In genomic region chr18:66495844-66496243, GRCh38 we compare ENCODE assay signal across 9 cellular contexts.
DNase-seq lines count a peak whose midpoint lies in the region; ATAC-seq and TF ChIP-seq lines count a peak whose summit lies in the region.
"Had no signal": no experiment of that assay in that cellular context is flagged by ENCODE, and none has a peak within 500 bp of the region (broad histone marks: within the 10 kb centered on the region; RNA-seq: fewer than 3 reads in every experiment).

No MANE protein-coding gene starts in this region.

- no peak overlapping the region for H3K4me2 ChIP-seq in mammary epithelial cell (ENCODE audit: insufficient read depth, low read depth, low read length)

- BruUV-seq in mammary epithelial cell (replicated peaks; lab: Mats Ljungman, UMichigan): no TSS peak

- CTCF ChIA-PET in mammary epithelial cell (lab: Charles Lee; ENCODE audit: low non-redundant PET): interaction anchor here (0.6 kb wide), 1 partner anchor 512 kb away, joined by 3 read pairs; no protein-coding TSS in a partner anchor

- peak; percentile 60 to 68 for TF ChIP-seq RAD21 in liver (IDR thresholded peaks at IDR 0.05)

- dilution Hi-C loops in mammary epithelial cell (cut with HindIII; ENCODE audit: low sequenced_read_pairs): no loop called here

- no peak overlapping the region for H2AFZ ChIP-seq in mammary epithelial cell (ENCODE audit: low read depth, low read length)

- DNase-seq in NCI-H510A (lab: John Stamatoyannopoulos, UW) (peak; percentile 70), mammary epithelial cell (peak; percentile 47)
- no peak for DNase-seq in activated effector memory CD4-positive, alpha-beta T cell treated with anti-CD3 and anti-CD28 coated beads, Interleukin-2, amount 50 U/mL, for 16 hours
- no peak for DNase-seq in activated CD8-positive, alpha-beta memory T cell treated with anti-CD3 and anti-CD28 coated beads, Interleukin-2, amount 50 U/mL, for 4 hours
- DNase-seq in activated naive CD4-positive, alpha-beta T cell treated with anti-CD3 and anti-CD28 coated beads, Interleukin-2, amount 50 U/mL, for 16 hours: no peak

- no peaks in the 10 kb centered on the region for H3K9me3 ChIP-seq in mammary epithelial cell (replicated peaks; ENCODE audit: insufficient read depth, low read length)
- no peaks in the 10 kb centered on the region for H3K9me3 ChIP-seq in liver (ENCODE audit: control insufficient read depth in 4 of 4, low read length in 3 of 4)

- H3K4me3 ChIP-seq in mammary epithelial cell (replicated peaks in 1 of 3; ENCODE audit: insufficient read depth in 1 of 3, low read depth in 2 of 3, low read length in 3 of 3): no peak overlapping the region
- H3K4me3 ChIP-seq in liver (ENCODE audit: low read depth in 1 of 3, low read length in 3 of 3): no peak overlapping the region
- H3K4me3 ChIP-seq: SK-N-MC had no signal

- ATAC-seq in GM18505 (IDR thresholded peaks at IDR 0.05; ENCODE audit: unreplicated experiment) (peak; percentile 79), HG03159 (IDR thresholded peaks at IDR 0.05; ENCODE audit: unreplicated experiment) (peak; percentile 73)

- no peaks in the 10 kb centered on the region for H3K4me1 ChIP-seq in mammary epithelial cell (ENCODE audit: insufficient read depth, low read length)
- H3K4me1 ChIP-seq in liver (ENCODE audit: control insufficient read depth in 4 of 4, insufficient read depth in 4 of 4, low read length in 3 of 4): no peaks in the 10 kb centered on the region

- TF ChIP-seq CTCF in mammary epithelial cell (conservative IDR thresholded peaks at IDR 0.05 in 1 of 2, IDR thresholded peaks at IDR 0.05 in 1 of 2; ENCODE audit: extremely low read depth in 1 of 2, insufficient read depth in 1 of 2, low read depth in 1 of 2, low read length in 2 of 2) (peak; percentile 68 to 75), liver (IDR thresholded peaks at IDR 0.05; ENCODE audit: low read depth, low read length, missing input control) (peak; percentile 37)

- H3K36me3 ChIP-seq in mammary epithelial cell (ENCODE audit: insufficient read depth, low read length): no peaks in the 10 kb centered on the region
- no peaks in the 10 kb centered on the region for H3K36me3 ChIP-seq in liver (ENCODE audit: control insufficient read depth in 4 of 4, insufficient read depth in 3 of 4, low read depth in 1 of 4, low read length in 3 of 4)

- H3K9ac ChIP-seq in mammary epithelial cell (ENCODE audit: insufficient read depth, low read length): no peak overlapping the region
- H3K9ac ChIP-seq in liver (ENCODE audit: low read depth in 1 of 2, low read length in 2 of 2): no peak overlapping the region

- no peak for TF ChIP-seq POLR2A in GM18505 (IDR thresholded peaks at IDR 0.05; ENCODE audit: borderline replicate concordance, extremely low read depth, insufficient read depth, insufficient read length)

- H3K27me3 ChIP-seq in mammary epithelial cell (ENCODE audit: insufficient read depth, low read length): no peaks in the 10 kb centered on the region
- H3K27me3 ChIP-seq in liver (ENCODE audit: control insufficient read depth in 4 of 4, insufficient read depth in 4 of 4, low read length in 3 of 4): no peaks in the 10 kb centered on the region

- in situ Hi-C loops in mammary epithelial cell (cut with MboI; ENCODE audit: low sequenced_read_pairs in 2 of 2): no loop called here

- WGBS in mammary epithelial cell (ENCODE audit: low coverage, missing lambda C conversion rate): 11% methylated on average over 3 of the region's 3 CpGs
- 27% methylated on average over 3 of the region's 3 CpGs for WGBS in liver

- H3K27ac ChIP-seq in mammary epithelial cell (ENCODE audit: insufficient read depth, low read depth, low read length) (no peak overlapping the region), liver (ENCODE audit: low read depth in 1 of 2, low read length in 2 of 2) (no peak overlapping the region)
- H3K27ac ChIP-seq: SK-N-MC had no signal

- H3K79me2 ChIP-seq in mammary epithelial cell (ENCODE audit: insufficient read depth, low read length): no peaks in the 10 kb centered on the region

- intact Hi-C loops in mammary epithelial cell (cut with micrococcal nuclease): no loop called here

- no peaks in the 10 kb centered on the region for H4K20me1 ChIP-seq in mammary epithelial cell (ENCODE audit: insufficient read depth, low read length)

TF ChIP-seq in liver, 16 proteins besides CTCF, POLR2A, EP300 and RAD21:
- TF ChIP-seq JUND (IDR thresholded peaks at IDR 0.05) (no peak), YY1 (IDR thresholded peaks at IDR 0.05) (no peak), MAX (IDR thresholded peaks at IDR 0.05) (no peak)
TF ChIP-seq in liver: peak in this region for 0.

Comparison
In these comparisons a context has a peak if more than half of its experiments do, and no peak if none do; other contexts are left out.
1. DNase-seq: peak in NCI-H510A (single experiment) and mammary epithelial cell (single experiment); none in activated effector memory CD4-positive, alpha-beta T cell treated with anti-CD3 and anti-CD28 coated beads, Interleukin-2, amount 50 U/mL, for 16 hours (single experiment), activated CD8-positive, alpha-beta memory T cell treated with anti-CD3 and anti-CD28 coated beads, Interleukin-2, amount 50 U/mL, for 4 hours (single experiment) and activated naive CD4-positive, alpha-beta T cell treated with anti-CD3 and anti-CD28 coated beads, Interleukin-2, amount 50 U/mL, for 16 hours (single experiment).